In genomic region chr1:230747139-230747730, GRCh38 we compare ENCODE assay signal across 1 cellular context.
TF ChIP-seq lines count a peak whose summit lies in the region.

Gene CAPN9 (plus strand): TSS chr1:230747388. CDS start chr1:230747497, 109 bp downstream.

TF ChIP-seq in HepG2, 621 proteins besides CTCF, POLR2A, EP300 and RAD21 (continued from another document):
- TF ChIP-seq GABPB1 (CRISPR knock-in tag; IDR thresholded peaks at IDR 0.05) (0 out of 2 replicates have a peak, but pooled peaks have one; percentile 21), MTF1 (CRISPR knock-in tag; IDR thresholded peaks at IDR 0.05) (no peak), NR3C1 (CRISPR knock-in tag; IDR thresholded peaks at IDR 0.05) (no peak)
